In the genomic region with DNA sequence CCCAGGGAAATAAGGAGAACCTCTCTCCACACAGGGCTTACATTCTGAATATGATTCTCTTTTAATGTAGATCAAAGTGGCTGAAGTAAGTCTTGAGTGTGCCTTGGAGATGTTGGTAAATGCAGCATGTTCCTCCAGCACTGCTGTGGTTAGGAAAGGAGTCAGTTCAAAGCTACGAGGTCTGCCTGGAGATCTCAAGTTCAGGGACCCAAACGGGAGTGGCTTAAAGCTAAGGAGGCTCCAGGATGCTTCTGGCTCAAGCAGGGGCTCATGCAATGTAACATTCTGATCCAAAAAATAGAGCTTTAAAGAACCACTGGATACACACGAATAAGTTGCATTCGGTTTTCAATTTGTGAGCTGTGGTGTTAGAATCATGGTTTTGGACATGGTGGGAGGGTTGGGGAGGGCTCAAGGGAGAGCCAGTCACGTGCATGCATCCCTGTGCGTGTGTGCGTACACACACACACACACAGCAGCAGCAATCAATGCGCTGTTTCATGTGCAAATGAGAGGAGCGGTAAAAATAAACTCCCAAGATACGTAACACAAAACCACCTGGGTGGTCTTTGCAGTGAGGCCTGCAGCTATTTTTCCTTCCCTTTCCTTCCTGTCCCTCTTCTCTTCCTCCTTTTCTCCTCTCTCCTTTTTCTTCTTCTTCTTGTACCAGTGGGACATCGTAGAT, we compare ENCODE assay signal across 11 cellular contexts.
DNase-seq lines count a peak whose midpoint lies in the region; ATAC-seq, FAIRE-seq and TF ChIP-seq lines count a peak whose summit lies in the region.
"Had no signal": no experiment of that assay in that cellular context is flagged by ENCODE, and none has a peak within 500 bp of the region (broad histone marks: within the 10 kb centered on the region; RNA-seq: fewer than 3 reads in every experiment).

No MANE protein-coding gene starts in this region.

- H3K27ac Mint-ChIP-seq in effector memory CD8-positive, alpha-beta T cell = peak overlapping the region; percentile 66 to 78

- peaks cover 30 to 80% of the 10 kb centered on the region in 2 donors for H3K4me1 Mint-ChIP-seq in effector memory CD8-positive, alpha-beta T cell (ENCODE audit: low read depth in 2 of 2)

- DNase-seq in LHCN-M2 (ENCODE audit: low read depth) (peak; percentile 53), myocyte (ENCODE audit: low read depth) (peak; percentile 28), urothelium cell line (ENCODE audit: low spot score) (no peak), GM12891 (ENCODE audit: insufficient read length, low spot score) (no peak)
- no peak for DNase-seq in effector memory CD8-positive, alpha-beta T cell
- DNase-seq in central memory CD4-positive, alpha-beta T cell = no peak
- DNase-seq: hypothalamus, left cardiac atrium, NCI-H1694, NCI-H2227 treated with DMSO at 0.1 percent for 48 hours had no signal

- H3K36me3 Mint-ChIP-seq in effector memory CD8-positive, alpha-beta T cell (ENCODE audit: insufficient read depth) = peaks cover 21% of the 10 kb centered on the region

- TF ChIP-seq POLR2A in GM12891 (IDR thresholded peaks at IDR 0.05; ENCODE audit: low read depth, low read length) = no peak

- H3K27me3 Mint-ChIP-seq in effector memory CD8-positive, alpha-beta T cell = no peaks in the 10 kb centered on the region

- H3K4me3 Mint-ChIP-seq in effector memory CD8-positive, alpha-beta T cell = peak overlapping the region in 1 of 2 donors; percentile 14

- FAIRE-seq in urothelium cell line (lab: Jason Lieb, UNC) = peak; percentile 79
- no peak for FAIRE-seq in GM12891 (lab: Jason Lieb, UNC)

- no peak for ATAC-seq in effector memory CD8-positive, alpha-beta T cell (replicated peaks)
- ATAC-seq in HG03342 (IDR thresholded peaks at IDR 0.05; ENCODE audit: unreplicated experiment) = no peak
- ATAC-seq: left cardiac atrium had no signal

- H3K9me3 Mint-ChIP-seq in effector memory CD8-positive, alpha-beta T cell = peaks cover 0 to 2% of the 10 kb centered on the region in 2 donors

TF ChIP-seq in GM12891, 5 proteins besides CTCF, POLR2A, EP300 and RAD21:
- TF ChIP-seq PAX5 (IDR thresholded peaks at IDR 0.05; ENCODE audit: insufficient read depth, low read length, severe bottlenecking) (no peak), POU2F2 (IDR thresholded peaks at IDR 0.05; ENCODE audit: low read depth, low read length) (no peak), TAF1 (IDR thresholded peaks at IDR 0.05; ENCODE audit: low read depth, low read length) (no peak), POLR2AphosphoS5 (IDR thresholded peaks at IDR 0.05; ENCODE audit: low read depth, low read length) (no peak), SPI1 (IDR thresholded peaks at IDR 0.05; ENCODE audit: low read depth, low read length) (no peak)

Comparison
In these comparisons a context has a peak if more than half of its experiments do, and no peak if none do; other contexts are left out.
1. DNase-seq: peak in LHCN-M2 (single experiment) and myocyte (single experiment); none in effector memory CD8-positive, alpha-beta T cell (0 of 3), urothelium cell line (single experiment), GM12891 (single experiment) and central memory CD4-positive, alpha-beta T cell (single experiment).